Comparison of ENCODE assay signal across 12 cellular contexts in genomic region chr1:119046429-119047039, GRCh38. TPM values are rescaled to one million over a fixed set of nuclear protein-coding genes. Genes with fewer than 3 reads are reported as not detected.
DNase-seq lines count a peak whose midpoint lies in the region; ATAC-seq and TF ChIP-seq lines count a peak whose summit lies in the region.
"Had no signal": no experiment of that assay in that cellular context is flagged by ENCODE, and none has a peak within 500 bp of the region (broad histone marks: within the 10 kb centered on the region; RNA-seq: fewer than 3 reads in every experiment).

No MANE protein-coding gene starts in this region.

- peak overlapping the region; percentile 78 for H3K27ac Mint-ChIP-seq in WTC11

- 0 out of 2 replicates have a peak, but pooled peaks cover 3% of the 10 kb centered on the region for H3K36me3 Mint-ChIP-seq in WTC11

- CTCF ChIA-PET in WTC11 (lab: Charles Lee), result no interaction called here

- DNase-seq in AG08395 (ENCODE audit: low spot score), result peak; percentile 12
- DNase-seq in WTC11 (ENCODE audit: low spot score), result no peak
- DNase-seq in fibroblast of the aortic adventitia (ENCODE audit: low read depth), result peak; percentile 80
- DNase-seq in omental fat pad (ENCODE audit: low spot score), result no peak
- no peak for DNase-seq in SJCRH30
- no peak for DNase-seq in stimulated activated naive CD4-positive, alpha-beta T cell (lab: John Stamatoyannopoulos, UW)
- no peak for DNase-seq in activated CD4-positive, CD25-positive, alpha-beta regulatory T cell (lab: John Stamatoyannopoulos, UW)
- DNase-seq in cerebellar cortex (ENCODE audit: low spot score), result no peak
- DNase-seq: NCI-H226; stimulated activated CD4-positive, alpha-beta T cell treated with anti-CD3 and anti-CD28 coated beads, Interleukin-4, amount 100 ng/mL, for 4 hours had no signal

- no peaks in the 10 kb centered on the region for H3K9me3 ChIP-seq in SJCRH30 (replicated peaks)
- H3K9me3 ChIP-seq: neutrophil had no signal

- peaks cover 23% of the 10 kb centered on the region for H3K4me1 Mint-ChIP-seq in WTC11

- H3K4me3 Mint-ChIP-seq in WTC11, result no peak overlapping the region

- H3K4me3 ChIP-seq in fibroblast of the aortic adventitia (ENCODE audit: low read depth, low read length), result peak overlapping the region; percentile 20
- no peak overlapping the region for H3K4me3 ChIP-seq in SJCRH30

- no peaks in the 10 kb centered on the region for H3K27me3 Mint-ChIP-seq in WTC11 (ENCODE audit: low read depth)

- H3K27ac ChIP-seq in SJCRH30, result no peak overlapping the region
- H3K27ac ChIP-seq: neutrophil had no signal

- H3K9me3 Mint-ChIP-seq in WTC11, result no peaks in the 10 kb centered on the region

- no peaks in the 10 kb centered on the region for H3K27me3 ChIP-seq in SJCRH30
- H3K27me3 ChIP-seq: neutrophil had no signal

- H3K4me1 ChIP-seq in SJCRH30, result no peaks in the 10 kb centered on the region

- TF ChIP-seq CTCF in WTC11 (IDR thresholded peaks at IDR 0.05) (no peak), fibroblast of the aortic adventitia (IDR thresholded peaks at IDR 0.05; ENCODE audit: insufficient read depth, low read length) (no peak), omental fat pad (IDR thresholded peaks at IDR 0.05) (no peak)

- POLR2A ChIA-PET in WTC11 (lab: Charles Lee), result interaction anchor here (0.6 to 0.7 kb wide), 2 partner anchors 24 to 236 kb away, joined by 3 to 4 read pairs; no protein-coding TSS in a partner anchor

- H3K36me3 ChIP-seq in SJCRH30, result peaks cover 3% of the 10 kb centered on the region; the same call in 1 of the 2 replicates
- H3K36me3 ChIP-seq: neutrophil had no signal

- no peak for ATAC-seq in WTC11
- ATAC-seq in omental fat pad (ENCODE audit: low FRiP score), result peak; percentile 16

TF ChIP-seq in WTC11, 78 proteins besides CTCF, POLR2A, EP300 and RAD21:
- TF ChIP-seq NR1H2 (CRISPR knock-in tag; IDR thresholded peaks at IDR 0.05) (no peak), AR (CRISPR knock-in tag; IDR thresholded peaks at IDR 0.05) (no peak), ESRRA (CRISPR knock-in tag; IDR thresholded peaks at IDR 0.05; ENCODE audit: borderline replicate concordance) (no peak), HMGXB4 (CRISPR knock-in tag; IDR thresholded peaks at IDR 0.05) (no peak), ZNF425 (CRISPR knock-in tag; conservative IDR thresholded peaks at IDR 0.05) (no peak), NFE2L1 (CRISPR knock-in tag; IDR thresholded peaks at IDR 0.05) (no peak), RELA (CRISPR knock-in tag; IDR thresholded peaks at IDR 0.05; ENCODE audit: borderline replicate concordance) (no peak), RORB (CRISPR knock-in tag; IDR thresholded peaks at IDR 0.05) (no peak), E2F4 (CRISPR knock-in tag; IDR thresholded peaks at IDR 0.05; ENCODE audit: borderline replicate concordance, low read depth) (no peak), ZNF121 (CRISPR knock-in tag; IDR thresholded peaks at IDR 0.05) (no peak), ZNF263 (CRISPR knock-in tag; IDR thresholded peaks at IDR 0.05; ENCODE audit: low read depth) (no peak), CBFB (CRISPR knock-in tag; IDR thresholded peaks at IDR 0.05; ENCODE audit: low read depth) (no peak), NFATC4 (CRISPR knock-in tag; IDR thresholded peaks at IDR 0.05) (no peak)

RNA-seq across cellular contexts. Expression of gene TBX15, which starts 58.4 kb away (rescaled TPM):
- total RNA-seq in WTC11 (2021) (0.07 to 0.11 TPM (median 0.09 TPM) in 3 replicates), fibroblast of the aortic adventitia (ENCODE audit: low replicate concordance) (0.33 and 0.63 TPM in 2 replicates), omental fat pad (1 to 10 TPM; 1.8 to 4.1 (median 3.2) TPM)
- total RNA-seq in SJCRH30 (2014; rRNA removed; shearing (Covaris generic)), result 58.0 and 63.1 TPM in 2 replicates
- total RNA-seq: kidney epithelial cell had no signal

Comparison
In these comparisons a context has a peak if more than half of its experiments do, and no peak if none do; other contexts are left out.
1. DNase-seq: peak in AG08395 (single experiment) and fibroblast of the aortic adventitia (single experiment); none in WTC11 (single experiment), omental fat pad (single experiment), SJCRH30 (0 of 2), stimulated activated naive CD4-positive, alpha-beta T cell (0 of 6), activated CD4-positive, CD25-positive, alpha-beta regulatory T cell (0 of 4) and cerebellar cortex (single experiment).
2. RNA of gene TBX15, which starts 58.4 kb away (total RNA-seq): 58.0 to 63.1 TPM in SJCRH30; 1.8 to 4.1 TPM in omental fat pad, 0.33 to 0.63 TPM in fibroblast of the aortic adventitia and 0.07 to 0.11 TPM in WTC11; every median in the first group is over 10 times any median in the second.